27 cellular contexts compared by ENCODE assay signal in genomic region chr1:184183919-184184318, GRCh38.
"Had no signal": no experiment of that assay in that cellular context is flagged by ENCODE, and none has a peak within 500 bp of the region (broad histone marks: within the 10 kb centered on the region; RNA-seq: fewer than 3 reads in every experiment).

No MANE protein-coding gene starts in this region.

- H3K9me3 ChIP-seq: stomach, suprapubic skin, testis, thoracic aorta, thyroid gland, tibial artery, transverse colon, upper lobe of left lung, upper lobe of right lung, uterus, vagina had no signal

- H3K4me3 ChIP-seq: stomach, suprapubic skin, testis, thoracic aorta, thyroid gland, tibial artery, tibial nerve, transverse colon, upper lobe of left lung, upper lobe of right lung, uterus, vagina had no signal

- FAIRE-seq: urothelium cell line had no signal

- H3K36me3 ChIP-seq: stomach, suprapubic skin, thoracic aorta, thyroid gland, tibial artery, tibial nerve, transverse colon, upper lobe of left lung, upper lobe of right lung, uterus, vagina had no signal

- H3K27me3 ChIP-seq: stomach, suprapubic skin, testis, thyroid gland, tibial artery, tibial nerve, transverse colon, upper lobe of left lung, upper lobe of right lung, uterus, vagina had no signal

- H3K27ac ChIP-seq: stomach, suprapubic skin, testis, thoracic aorta, thyroid gland, tibial artery, tibial nerve, transverse colon, upper lobe of left lung, upper lobe of right lung, uterus, vagina had no signal

- DNase-seq: stimulated activated CD4-positive, alpha-beta T cell treated with anti-CD3 and anti-CD28 coated beads, Interleukin-2, amount 100 ng/mL, for 48 hours; stimulated activated CD4-positive, alpha-beta T cell treated with anti-CD3 and anti-CD28 coated beads, Interleukin-4, amount 100 ng/mL, for 1 hour; stimulated activated CD4-positive, alpha-beta T cell treated with anti-CD3 and anti-CD28 coated beads, Interleukin-4, amount 100 ng/mL, for 24 hours; stimulated activated CD4-positive, alpha-beta T cell treated with anti-CD3 and anti-CD28 coated beads, Interleukin-4, amount 100 ng/mL, for 4 hours; stimulated activated CD8-positive, alpha-beta memory T cell treated with anti-CD3 and anti-CD28 coated beads, Interleukin-4, amount 100 ng/mL, for 48 hours; stimulated activated naive B cell treated with anti-CD40 and anti-IgM and Interleukin-4, amounts not matched to agents 10 μg/mL and 1 μg/mL and 100 μg/mL, for 72 hours; stimulated activated naive CD4-positive, alpha-beta T cell; stimulated activated naive CD4-positive, alpha-beta T cell treated with Interleukin-2 at 50 U/mL for 16 hours; stimulated activated naive CD8-positive, alpha-beta T cell treated with anti-CD3 and anti-CD28 coated beads, Interleukin-15, amount 100 ng/mL, for 72 hours; stimulated activated naive CD8-positive, alpha-beta T cell treated with anti-CD3 and anti-CD28 coated beads, Interleukin-15, Interleukin-2, amounts not matched to agents 100 U/mL and 50 U/mL, for 24 hours; stomach; substantia nigra; testis; thyroid gland; tibial artery; transverse colon; trophoblast cell; upper lobe of left lung; upper lobe of right lung; uterus had no signal

- ATAC-seq: stimulated activated effector memory CD8-positive, alpha-beta T cell treated with anti-CD3 and anti-CD28 coated beads, Interleukin-12 subunit alpha, Interleukin-12 subunit beta, amount 100 ng/mL, for 72 hours; stimulated activated memory B cell treated with anti-CD40 and anti-IgM and Interleukin-4, amounts not matched to agents 10 μg/mL and 1 μg/mL and 100 μg/mL, for 72 hours; stimulated activated naive B cell treated with anti-CD40 and anti-IgM and Interleukin-4, amounts not matched to agents 10 μg/mL and 1 μg/mL and 100 μg/mL, for 72 hours; stimulated activated naive CD8-positive, alpha-beta T cell treated with anti-CD3 and anti-CD28 coated beads, Interleukin-15, amount 100 ng/mL, for 72 hours; stimulated activated naive CD8-positive, alpha-beta T cell treated with anti-CD3 and anti-CD28 coated beads, Interleukin-15, Interleukin-2, amounts not matched to agents 100 U/mL and 50 U/mL, for 24 hours; upper lobe of right lung had no signal

- H3K4me1 ChIP-seq: stomach, testis, thyroid gland, tibial artery, tibial nerve, transverse colon, upper lobe of right lung, uterus, vagina had no signal
